14 cellular contexts compared by ENCODE assay signal in the genomic region with DNA sequence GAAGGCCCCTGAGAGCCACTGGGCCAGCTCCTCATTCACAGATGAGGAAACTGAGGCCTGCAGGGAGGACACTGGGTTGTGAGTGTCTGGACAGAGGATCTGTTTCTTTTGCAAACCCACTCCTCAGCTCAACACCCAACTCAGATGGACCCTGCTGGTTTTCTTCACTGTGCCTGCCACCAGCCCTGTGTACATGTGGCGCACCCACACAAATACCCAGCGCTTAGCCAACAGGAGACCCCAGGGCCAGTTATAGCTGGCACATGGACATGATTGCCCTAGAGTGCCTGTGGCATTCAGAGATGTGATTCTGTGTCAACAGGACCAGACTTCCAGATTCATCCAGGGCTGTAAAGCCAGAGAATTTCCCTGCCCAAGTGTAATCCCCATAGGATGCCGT. TPM values are rescaled to one million over a fixed set of nuclear protein-coding genes. Genes with fewer than 3 reads are reported as not detected.
DNase-seq lines count a peak whose midpoint lies in the region; ATAC-seq and TF ChIP-seq lines count a peak whose summit lies in the region.
"Had no signal": no experiment of that assay in that cellular context is flagged by ENCODE, and none has a peak within 500 bp of the region (broad histone marks: within the 10 kb centered on the region; RNA-seq: fewer than 3 reads in every experiment).

No MANE protein-coding gene starts in this region.

- H3K4me1 ChIP-seq in right atrium auricular region (peaks cover 0 to 60% of the 10 kb centered on the region in 2 donors), osteoblast (ENCODE audit: insufficient read depth, low read length) (peaks cover 6% of the 10 kb centered on the region), upper lobe of left lung (peaks cover 46 to 58% (median 48%) of the 10 kb centered on the region in 4 donors)

- H3K4me3 ChIP-seq in right atrium auricular region (no peak overlapping the region), osteoblast (ENCODE audit: insufficient read depth, low read length) (no peak overlapping the region), upper lobe of left lung (no peak overlapping the region)

- no peak for TF ChIP-seq EP300 in upper lobe of left lung (IDR thresholded peaks at IDR 0.05)

- peak; percentile 59 for DNase-seq in cardiac septum (ENCODE audit: low spot score)
- DNase-seq in Right ventricle myocardium inferior (ENCODE audit: missing footprints), result no peak
- no peak for DNase-seq in right atrium auricular region (ENCODE audit: low spot score)
- peak; percentile 84 for DNase-seq in osteoblast (ENCODE audit: insufficient read length, low spot score, missing footprints)
- DNase-seq in upper lobe of left lung, result no peak
- no peak for DNase-seq in midbrain (lab: John Stamatoyannopoulos, UW)
- no peak for DNase-seq in middle frontal gyrus (ENCODE audit: extremely low spot score, low spot score)
- DNase-seq: COR-L47, DMS153, EL, HCEC 1CT, NCI-H2029, NCI-H510A had no signal

- H3K9me3 ChIP-seq in right atrium auricular region (no peaks in the 10 kb centered on the region), osteoblast (ENCODE audit: low read depth, low read length) (no peaks in the 10 kb centered on the region), upper lobe of left lung (no peaks in the 10 kb centered on the region)

- 93 to 100% methylated on average over 1 to 3 of the region's 3 CpGs for WGBS in upper lobe of left lung, 2 donors

- ATAC-seq in Right ventricle myocardium inferior (no peak), upper lobe of left lung (ENCODE audit: low FRiP score in 2 of 2) (no peak), GM18868 (IDR thresholded peaks at IDR 0.05; ENCODE audit: unreplicated experiment) (no peak)

- no peak overlapping the region for H3K4me2 ChIP-seq in osteoblast (ENCODE audit: insufficient read depth, low read length)

- no peaks in the 10 kb centered on the region for H4K20me1 ChIP-seq in osteoblast (ENCODE audit: insufficient read depth, low read length)

- no peak for TF ChIP-seq CTCF in right atrium auricular region (IDR thresholded peaks at IDR 0.05)
- no peak for TF ChIP-seq CTCF in osteoblast (IDR thresholded peaks at IDR 0.05; ENCODE audit: extremely low read depth, low read depth, low read length)
- TF ChIP-seq CTCF in upper lobe of left lung (IDR thresholded peaks at IDR 0.05), result no peak

- H3K79me2 ChIP-seq in osteoblast (ENCODE audit: insufficient read depth, low read length), result peaks cover 60% of the 10 kb centered on the region

- TF ChIP-seq POLR2A in upper lobe of left lung (IDR thresholded peaks at IDR 0.05), result no peak

- no peaks in the 10 kb centered on the region for H3K27me3 ChIP-seq in right atrium auricular region
- no peaks in the 10 kb centered on the region for H3K27me3 ChIP-seq in osteoblast (ENCODE audit: insufficient read depth, low read length)
- no peaks in the 10 kb centered on the region for H3K27me3 ChIP-seq in upper lobe of left lung

- H2AFZ ChIP-seq in osteoblast (ENCODE audit: low read length), result no peak overlapping the region

- H3K36me3 ChIP-seq in right atrium auricular region, result no peaks in the 10 kb centered on the region
- H3K36me3 ChIP-seq in osteoblast (ENCODE audit: insufficient read depth, low read length), result no peaks in the 10 kb centered on the region
- no peaks in the 10 kb centered on the region for H3K36me3 ChIP-seq in upper lobe of left lung

- intact Hi-C loops in cardiac septum (cut with DNase I) (loop anchor here (2.0 to 5.0 kb wide), 2 partner anchors 31 to 83 kb away; no protein-coding TSS in a partner anchor), Right ventricle myocardium inferior (cut with DNase I) (no loop called here)

- H3K27ac ChIP-seq in right atrium auricular region (peak overlapping the region; percentile 55 to 71), osteoblast (ENCODE audit: low read depth, low read length) (no peak overlapping the region), upper lobe of left lung (peak overlapping the region; percentile 82 to 85 (median 83))

RNA-seq across cellular contexts. Expression of a gene that starts 12.4 kb away (rescaled TPM):
- total RNA-seq in cardiac septum (76.2 TPM), Right ventricle myocardium inferior (59.0 TPM), right atrium auricular region (100 to 1,000 TPM in 1 of 2 donors, 10 to 100 TPM in 1; 47.6 to 144 TPM), osteoblast (0.88 and 1.4 TPM in 2 replicates), upper lobe of left lung (100 to 1,000 TPM in 3 of 6 donors, 10 to 100 TPM in 3; 57.0 to 108 (median 96.6) TPM)

Comparison
In these comparisons a context has a peak if more than half of its experiments do, and no peak if none do; other contexts are left out.
1. DNase-seq: peak in cardiac septum (single experiment) and osteoblast (single experiment); none in Right ventricle myocardium inferior (single experiment), right atrium auricular region (single experiment), upper lobe of left lung (0 of 2), midbrain (single experiment) and middle frontal gyrus (single experiment).
2. RNA of a gene that starts 12.4 kb away (total RNA-seq): 47.6 to 144 TPM in right atrium auricular region, 57.0 to 108 TPM in upper lobe of left lung, 76.2 TPM in cardiac septum (single experiment) and 59.0 TPM in Right ventricle myocardium inferior (single experiment); 0.88 to 1.4 TPM in osteoblast; every median in the first group is over 10 times any median in the second.